Comparison of ENCODE assay signal across 13 cellular contexts in the genomic region with DNA sequence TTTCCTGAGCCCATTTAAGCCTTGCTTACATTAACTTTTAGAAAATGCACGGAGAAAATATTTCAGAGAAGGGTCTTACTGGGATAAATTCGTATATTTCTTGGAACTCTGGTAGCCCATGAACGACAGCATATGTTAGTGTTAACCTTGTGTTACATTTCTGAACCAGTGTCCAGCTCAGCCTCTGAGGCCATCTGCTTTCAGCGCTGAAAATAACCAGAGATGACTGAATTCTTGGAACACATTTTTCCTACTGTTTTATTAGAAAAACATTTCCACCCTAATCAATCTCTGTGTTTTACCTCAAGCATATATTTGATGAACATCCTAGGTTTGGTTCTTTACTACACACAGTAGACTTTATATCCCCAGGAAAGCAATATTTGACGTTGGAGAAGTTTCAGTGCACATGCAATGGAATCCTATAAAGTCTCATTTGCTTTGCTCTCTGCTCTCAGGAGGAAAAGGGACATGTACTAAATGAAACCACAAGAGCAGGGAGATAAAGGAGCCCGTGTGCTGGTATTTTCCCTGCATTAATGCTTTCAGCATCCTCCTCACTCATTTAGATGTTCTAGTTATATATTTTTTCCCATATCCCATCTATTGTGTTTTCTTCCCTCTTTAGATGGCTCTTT.
DNase-seq lines count a peak whose midpoint lies in the region; ATAC-seq and TF ChIP-seq lines count a peak whose summit lies in the region.
"Had no signal": no experiment of that assay in that cellular context is flagged by ENCODE, and none has a peak within 500 bp of the region (broad histone marks: within the 10 kb centered on the region; RNA-seq: fewer than 3 reads in every experiment).

No MANE protein-coding gene starts in this region.

- TF ChIP-seq POLR2A in spleen (IDR thresholded peaks at IDR 0.05) = no peak

- ATAC-seq in HG03520 (IDR thresholded peaks at IDR 0.05; ENCODE audit: unreplicated experiment) (no peak), HG02970 (IDR thresholded peaks at IDR 0.05; ENCODE audit: low FRiP score, unreplicated experiment) (no peak), GM19452 (IDR thresholded peaks at IDR 0.05; ENCODE audit: unreplicated experiment) (no peak)
- ATAC-seq: stimulated activated naive CD8-positive, alpha-beta T cell treated with anti-CD3 and anti-CD28 coated beads, Interleukin-15, amount 100 ng/mL, for 72 hours had no signal

- no peak overlapping the region for H3K4me3 Mint-ChIP-seq in endothelial cell (ENCODE audit: unreplicated experiment)
- H3K4me3 Mint-ChIP-seq: memory B cell; stimulated activated naive CD8-positive, alpha-beta T cell treated with anti-CD3 and anti-CD28 coated beads, Interleukin-15, amount 100 ng/mL, for 72 hours had no signal

- intact Hi-C loops in spleen (cut with DNase I; ENCODE audit: low total_unique reads) = loop anchor here (10.0 kb wide), 1 partner anchor 1330 kb away; no protein-coding TSS in a partner anchor

- peaks cover 4% of the 10 kb centered on the region for H3K4me1 Mint-ChIP-seq in endothelial cell (ENCODE audit: unreplicated experiment)
- H3K4me1 Mint-ChIP-seq: memory B cell; stimulated activated naive CD8-positive, alpha-beta T cell treated with anti-CD3 and anti-CD28 coated beads, Interleukin-15, amount 100 ng/mL, for 72 hours had no signal

- H3K36me3 Mint-ChIP-seq in endothelial cell (ENCODE audit: low read depth, unreplicated experiment) = no peaks in the 10 kb centered on the region
- H3K36me3 Mint-ChIP-seq: memory B cell had no signal

- H3K27ac ChIP-seq in spleen = peak overlapping the region in 5 of 8 donors; percentile 13 to 47 (median 22)
- H3K27ac ChIP-seq: body of pancreas had no signal

- no peak overlapping the region for H3K27ac Mint-ChIP-seq in endothelial cell (ENCODE audit: unreplicated experiment)
- H3K27ac Mint-ChIP-seq: memory B cell; stimulated activated naive CD8-positive, alpha-beta T cell treated with anti-CD3 and anti-CD28 coated beads, Interleukin-15, amount 100 ng/mL, for 72 hours had no signal

- H3K27me3 ChIP-seq in spleen (replicated peaks in 1 of 7) = no peaks in the 10 kb centered on the region
- H3K27me3 ChIP-seq: body of pancreas had no signal

- H3K4me3 ChIP-seq in spleen = no peak overlapping the region
- H3K4me3 ChIP-seq: body of pancreas had no signal

- H3K27me3 Mint-ChIP-seq in endothelial cell (ENCODE audit: unreplicated experiment) = no peaks in the 10 kb centered on the region
- H3K27me3 Mint-ChIP-seq: stimulated activated naive CD8-positive, alpha-beta T cell treated with anti-CD3 and anti-CD28 coated beads, Interleukin-15, amount 100 ng/mL, for 72 hours had no signal

- no peaks in the 10 kb centered on the region for H3K9me3 Mint-ChIP-seq in endothelial cell (ENCODE audit: unreplicated experiment)
- H3K9me3 Mint-ChIP-seq: memory B cell; stimulated activated naive CD8-positive, alpha-beta T cell treated with anti-CD3 and anti-CD28 coated beads, Interleukin-15, amount 100 ng/mL, for 72 hours had no signal

- TF ChIP-seq CTCF in spleen (IDR thresholded peaks at IDR 0.05 in 8 of 11, conservative IDR thresholded peaks at IDR 0.05 in 3 of 11) (no peak), endothelial cell (IDR thresholded peaks at IDR 0.05; ENCODE audit: unreplicated experiment) (no peak)

- peak; percentile 60 for DNase-seq in OCI-M1 (lab: John Stamatoyannopoulos, UW)
- DNase-seq in cerebellar nuclear complex (lab: John Stamatoyannopoulos, UW) = peak; percentile 55 to 83
- DNase-seq in left kidney (ENCODE audit: low read depth, low spot score) = peak; percentile 44
- DNase-seq in spleen = no peak
- DNase-seq in endothelial cell (ENCODE audit: low spot score) = no peak
- DNase-seq: body of pancreas; Calu3; foreskin melanocyte; stimulated activated naive CD8-positive, alpha-beta T cell treated with anti-CD3 and anti-CD28 coated beads, Interleukin-15, amount 100 ng/mL, for 72 hours had no signal

- H3K4me1 ChIP-seq in spleen = peaks cover 0 to 5% (median 0%) of the 10 kb centered on the region in 6 donors
- H3K4me1 ChIP-seq: body of pancreas had no signal

- no peaks in the 10 kb centered on the region for H3K36me3 ChIP-seq in spleen

- H3K9me3 ChIP-seq in spleen = no peaks in the 10 kb centered on the region
- H3K9me3 ChIP-seq: body of pancreas had no signal

- 61 to 77% (median 69%) methylated on average over 6 of the region's 6 CpGs for WGBS in spleen, 5 donors

Comparison
In these comparisons a context has a peak if more than half of its experiments do, and no peak if none do; other contexts are left out.
1. DNase-seq: peak in OCI-M1 (single experiment), cerebellar nuclear complex (2 of 2) and left kidney (single experiment); none in spleen (single experiment) and endothelial cell (single experiment).